25 cellular contexts compared by ENCODE assay signal in the genomic region with DNA sequence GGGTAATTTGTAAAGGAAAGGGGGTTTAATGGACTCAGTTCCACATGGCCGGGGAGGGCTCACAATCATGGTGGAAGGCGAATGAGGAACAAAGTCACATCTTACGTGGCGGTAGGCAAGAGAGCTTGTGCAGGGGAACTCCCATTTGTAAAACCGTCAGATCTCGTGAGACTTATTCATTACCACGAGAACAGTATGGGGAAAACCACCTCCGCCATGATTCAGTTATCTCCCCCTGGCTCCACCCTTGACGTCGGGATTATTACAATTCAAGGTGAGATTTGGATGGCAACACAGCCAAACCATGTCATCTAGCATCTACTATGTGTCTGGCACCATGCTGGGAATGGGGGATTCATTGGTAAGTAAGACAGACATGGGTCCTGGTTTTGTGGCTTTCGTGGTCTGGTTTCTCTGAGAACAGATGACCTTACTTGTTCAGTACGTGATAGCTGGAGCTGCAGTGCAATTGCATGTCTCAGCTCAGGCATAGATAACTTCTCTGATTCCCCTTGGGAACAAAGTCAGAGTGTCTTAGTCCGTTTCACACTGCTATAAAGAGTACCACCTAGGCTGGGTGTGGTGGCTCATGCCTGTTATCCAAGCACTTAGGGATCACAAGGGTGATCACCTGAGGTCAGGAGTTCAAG. TPM values are rescaled to one million over a fixed set of nuclear protein-coding genes. Genes with fewer than 3 reads are reported as not detected.
"Had no signal": no experiment of that assay in that cellular context is flagged by ENCODE, and none has a peak within 500 bp of the region (broad histone marks: within the 10 kb centered on the region; RNA-seq: fewer than 3 reads in every experiment).

No MANE protein-coding gene starts in this region.

- ATAC-seq: activated CD8-positive, alpha-beta T cell treated with anti-CD3 and anti-CD28 coated beads, Interleukin-2, amount 10 ng/mL, durations not matched to agents 7 days and 5 days; activated naive CD8-positive, alpha-beta T cell treated with anti-CD3 and anti-CD28 coated beads, Interleukin-2, amount 50 U/mL, for 24 hours; left lobe of liver; naive thymus-derived CD8-positive, alpha-beta T cell; stimulated activated naive CD8-positive, alpha-beta T cell treated with anti-CD3 and anti-CD28 coated beads, Interleukin-15, amount 100 ng/mL, for 72 hours had no signal

- H3K4me3 ChIP-seq: cardiac muscle cell, lung, tibial artery had no signal

- H3K4me3 Mint-ChIP-seq: activated CD8-positive, alpha-beta T cell treated with anti-CD3 and anti-CD28 coated beads, Interleukin-2, amount 10 ng/mL, durations not matched to agents 7 days and 5 days; activated naive CD8-positive, alpha-beta T cell treated with anti-CD3 and anti-CD28 coated beads, Interleukin-2, amount 50 U/mL, for 24 hours; activated T-helper 1 cell treated with anti-CD3 and anti-CD28 coated beads, Interleukin-12 subunit alpha, Interleukin-12 subunit beta, Interleukin-2, Interleukin-4 antibody, amounts not matched to agents 30 ng/mL and 10 ng/mL and 1 ng/mL, durations not matched to agents 14 hours and 24 hours and 36 hours; naive thymus-derived CD8-positive, alpha-beta T cell; stimulated activated naive CD8-positive, alpha-beta T cell treated with anti-CD3 and anti-CD28 coated beads, Interleukin-15, amount 100 ng/mL, for 72 hours had no signal

- H3K27me3 Mint-ChIP-seq: activated naive CD8-positive, alpha-beta T cell treated with anti-CD3 and anti-CD28 coated beads, Interleukin-2, amount 50 U/mL, for 24 hours; naive thymus-derived CD8-positive, alpha-beta T cell; progenitor cell of endocrine pancreas; stimulated activated naive CD8-positive, alpha-beta T cell treated with anti-CD3 and anti-CD28 coated beads, Interleukin-15, amount 100 ng/mL, for 72 hours had no signal

- H3K4me1 Mint-ChIP-seq: stimulated activated naive CD8-positive, alpha-beta T cell treated with anti-CD3 and anti-CD28 coated beads, Interleukin-15, amount 100 ng/mL, for 72 hours had no signal

- H3K4me1 ChIP-seq: tibial artery had no signal

- H3K27ac Mint-ChIP-seq: activated CD8-positive, alpha-beta T cell treated with anti-CD3 and anti-CD28 coated beads, Interleukin-2, amount 10 ng/mL, durations not matched to agents 7 days and 5 days; activated naive CD8-positive, alpha-beta T cell treated with anti-CD3 and anti-CD28 coated beads, Interleukin-2, amount 50 U/mL, for 24 hours; activated T-helper 1 cell treated with anti-CD3 and anti-CD28 coated beads, Interleukin-12 subunit alpha, Interleukin-12 subunit beta, Interleukin-2, Interleukin-4 antibody, amounts not matched to agents 30 ng/mL and 10 ng/mL and 1 ng/mL, durations not matched to agents 14 hours and 24 hours and 36 hours; progenitor cell of endocrine pancreas; stimulated activated naive CD8-positive, alpha-beta T cell treated with anti-CD3 and anti-CD28 coated beads, Interleukin-15, amount 100 ng/mL, for 72 hours had no signal

- DNase-seq: activated CD4-positive, alpha-beta T cell treated with anti-CD3 and anti-CD28 coated beads for 1 hour; activated CD4-positive, alpha-beta T cell treated with anti-CD3 and anti-CD28 coated beads, Interleukin-2, amount 50 U/mL, for 1 hour; activated CD8-positive, alpha-beta T cell treated with anti-CD3 and anti-CD28 coated beads, Interleukin-2, amount 10 ng/mL, durations not matched to agents 7 days and 5 days; activated gamma-delta T cell; activated naive CD4-positive, alpha-beta T cell treated with anti-CD3 and anti-CD28 coated beads, Interleukin-2, amount 50 U/mL, for 16 hours; activated naive CD8-positive, alpha-beta T cell treated with anti-CD3 and anti-CD28 coated beads, Interleukin-2, amount 50 U/mL, for 24 hours; effector CD4-positive, alpha-beta T cell; erythroblast; foreskin fibroblast; naive thymus-derived CD8-positive, alpha-beta T cell; retina; stimulated activated CD4-positive, alpha-beta T cell treated with anti-CD3 and anti-CD28 coated beads, Interleukin-4, amount 100 ng/mL, for 24 hours; stimulated activated naive CD8-positive, alpha-beta T cell treated with anti-CD3 and anti-CD28 coated beads, Interleukin-15, amount 100 ng/mL, for 72 hours; tibial artery; WERI-Rb-1 had no signal

- H3K27me3 ChIP-seq: cardiac muscle cell, tibial artery had no signal

- FAIRE-seq: endometrium, TTC549 had no signal

- H3K27ac ChIP-seq: cardiac muscle cell, tibial artery, WERI-Rb-1 had no signal

RNA-seq across cellular contexts. Expression of a gene that starts 39.2 kb away (rescaled TPM):
- total RNA-seq: activated CD8-positive, alpha-beta T cell treated with anti-CD3 and anti-CD28 coated beads, Interleukin-2, amount 10 ng/mL, durations not matched to agents 7 days and 5 days; activated T-helper 1 cell treated with anti-CD3 and anti-CD28 coated beads, Interleukin-12 subunit alpha, Interleukin-12 subunit beta, Interleukin-2, Interleukin-4 antibody, amounts not matched to agents 30 ng/mL and 10 ng/mL and 1 ng/mL, durations not matched to agents 14 hours and 24 hours and 36 hours; chondrocyte; kidney epithelial cell; left lobe of liver; lung; naive thymus-derived CD8-positive, alpha-beta T cell; osteoblast; progenitor cell of endocrine pancreas had no signal
- polyA plus RNA-seq: naive thymus-derived CD8-positive, alpha-beta T cell had no signal
